ENCODE assay signal across 26 cellular contexts in genomic region chr2:13057671-13058070, GRCh38.
"Had no signal": no experiment of that assay in that cellular context is flagged by ENCODE, and none has a peak within 500 bp of the region (broad histone marks: within the 10 kb centered on the region; RNA-seq: fewer than 3 reads in every experiment).

No MANE protein-coding gene starts in this region.

- H3K36me3 ChIP-seq: stomach, suprapubic skin, thoracic aorta, thyroid gland, tibial artery, tibial nerve, upper lobe of left lung, upper lobe of right lung, uterus, vagina had no signal

- H3K9me3 ChIP-seq: stomach, suprapubic skin, testis, thoracic aorta, thyroid gland, tibial artery, tibial nerve, upper lobe of left lung, upper lobe of right lung, uterus, vagina had no signal

- H3K4me3 ChIP-seq: stomach, suprapubic skin, testis, thoracic aorta, thyroid gland, tibial artery, tibial nerve, upper lobe of left lung, upper lobe of right lung, uterus, vagina had no signal

- H3K4me1 ChIP-seq: stomach, suprapubic skin, testis, thyroid gland, tibial artery, tibial nerve, upper lobe of left lung, upper lobe of right lung, uterus, vagina had no signal

- FAIRE-seq: urothelium cell line had no signal

- ATAC-seq: stimulated activated effector memory CD8-positive, alpha-beta T cell treated with anti-CD3 and anti-CD28 coated beads, Interleukin-12 subunit alpha, Interleukin-12 subunit beta, amount 100 ng/mL, for 72 hours; stimulated activated memory B cell treated with anti-CD40 and anti-IgM and Interleukin-4, amounts not matched to agents 10 μg/mL and 1 μg/mL and 100 μg/mL, for 72 hours; stimulated activated naive B cell treated with anti-CD40 and anti-IgM and Interleukin-4, amounts not matched to agents 10 μg/mL and 1 μg/mL and 100 μg/mL, for 72 hours; stimulated activated naive CD8-positive, alpha-beta T cell treated with anti-CD3 and anti-CD28 coated beads, Interleukin-15, amount 100 ng/mL, for 72 hours; stimulated activated naive CD8-positive, alpha-beta T cell treated with anti-CD3 and anti-CD28 coated beads, Interleukin-15, Interleukin-2, amounts not matched to agents 100 U/mL and 50 U/mL, for 24 hours; upper lobe of right lung had no signal

- DNase-seq: stimulated activated CD4-positive, alpha-beta T cell treated with anti-CD3 and anti-CD28 coated beads, Interleukin-2, amount 100 ng/mL, for 48 hours; stimulated activated CD4-positive, alpha-beta T cell treated with anti-CD3 and anti-CD28 coated beads, Interleukin-4, amount 100 ng/mL, for 1 hour; stimulated activated CD4-positive, alpha-beta T cell treated with anti-CD3 and anti-CD28 coated beads, Interleukin-4, amount 100 ng/mL, for 24 hours; stimulated activated CD4-positive, alpha-beta T cell treated with anti-CD3 and anti-CD28 coated beads, Interleukin-4, amount 100 ng/mL, for 4 hours; stimulated activated CD8-positive, alpha-beta memory T cell treated with anti-CD3 and anti-CD28 coated beads, Interleukin-4, amount 100 ng/mL, for 48 hours; stimulated activated naive B cell treated with anti-CD40 and anti-IgM and Interleukin-4, amounts not matched to agents 10 μg/mL and 1 μg/mL and 100 μg/mL, for 72 hours; stimulated activated naive CD4-positive, alpha-beta T cell; stimulated activated naive CD4-positive, alpha-beta T cell treated with Interleukin-2 at 50 U/mL for 16 hours; stimulated activated naive CD8-positive, alpha-beta T cell treated with anti-CD3 and anti-CD28 coated beads, Interleukin-15, amount 100 ng/mL, for 72 hours; stimulated activated naive CD8-positive, alpha-beta T cell treated with anti-CD3 and anti-CD28 coated beads, Interleukin-15, Interleukin-2, amounts not matched to agents 100 U/mL and 50 U/mL, for 24 hours; stomach; substantia nigra; testis; thyroid gland; tibial artery; trophoblast cell; upper lobe of left lung; upper lobe of right lung; uterus had no signal

- H3K27ac ChIP-seq: stomach, suprapubic skin, testis, thoracic aorta, thyroid gland, tibial artery, tibial nerve, upper lobe of left lung, upper lobe of right lung, uterus, vagina had no signal

- H3K27me3 ChIP-seq: testis, thyroid gland, tibial nerve, upper lobe of left lung, upper lobe of right lung, uterus, vagina had no signal
